In genomic region chr5:157917909-157918809, GRCh38 we compare ENCODE assay signal across 8 cellular contexts. TPM values are rescaled to one million over a fixed set of nuclear protein-coding genes. Genes with fewer than 3 reads are reported as not detected.
DNase-seq lines count a peak whose midpoint lies in the region; ATAC-seq and TF ChIP-seq lines count a peak whose summit lies in the region.

No MANE protein-coding gene starts in this region.

- H3K36me3 ChIP-seq in SK-N-MC (ENCODE audit: insufficient read depth, low read length) (no peaks in the 10 kb centered on the region), right atrium auricular region (no peaks in the 10 kb centered on the region), spleen (no peaks in the 10 kb centered on the region)

- DNase-seq in AG09309 (ENCODE audit: low read depth) (peak; percentile 67), HT1080 (ENCODE audit: low read depth) (peak; percentile 66), SK-N-MC (ENCODE audit: low read depth, low spot score) (peak; percentile 86), right atrium auricular region (ENCODE audit: low spot score) (peak; percentile 65), spleen (peak; percentile 78), inferior parietal cortex (ENCODE audit: extremely low spot score) (no peak)

- no peaks in the 10 kb centered on the region for H3K27me3 Mint-ChIP-seq in activated naive CD4-positive, alpha-beta T cell treated with anti-CD3 and anti-CD28 coated beads, Interleukin-2, amount 50 U/mL, for 24 hours

- 62 to 78% (median 69%) methylated on average over 8 of the region's 8 CpGs for WGBS in spleen, 5 donors

- H3K27ac Mint-ChIP-seq in activated naive CD4-positive, alpha-beta T cell treated with anti-CD3 and anti-CD28 coated beads, Interleukin-2, amount 50 U/mL, for 24 hours: peak overlapping the region; percentile 52

- peak; percentile 54 for ATAC-seq in GM18861 (IDR thresholded peaks at IDR 0.05; ENCODE audit: unreplicated experiment)

- peak overlapping the region; percentile 32 for H3K4me3 Mint-ChIP-seq in activated naive CD4-positive, alpha-beta T cell treated with anti-CD3 and anti-CD28 coated beads, Interleukin-2, amount 50 U/mL, for 24 hours

- H3K27me3 ChIP-seq in right atrium auricular region: no peaks in the 10 kb centered on the region
- H3K27me3 ChIP-seq in spleen (replicated peaks in 1 of 7): no peaks in the 10 kb centered on the region

- H3K9me3 Mint-ChIP-seq in activated naive CD4-positive, alpha-beta T cell treated with anti-CD3 and anti-CD28 coated beads, Interleukin-2, amount 50 U/mL, for 24 hours: no peaks in the 10 kb centered on the region

- H3K4me1 ChIP-seq in right atrium auricular region: peaks cover 0 to 50% of the 10 kb centered on the region in 2 donors
- peaks cover 3 to 29% (median 24%) of the 10 kb centered on the region in 6 donors for H3K4me1 ChIP-seq in spleen

- H3K9me3 ChIP-seq in SK-N-MC (ENCODE audit: low read depth, low read length) (no peaks in the 10 kb centered on the region), right atrium auricular region (no peaks in the 10 kb centered on the region), spleen (no peaks in the 10 kb centered on the region)

- no peaks in the 10 kb centered on the region for H3K36me3 Mint-ChIP-seq in activated naive CD4-positive, alpha-beta T cell treated with anti-CD3 and anti-CD28 coated beads, Interleukin-2, amount 50 U/mL, for 24 hours

- intact Hi-C loops in spleen (cut with DNase I; ENCODE audit: low total_unique reads): no loop called here

- peak; percentile 70 for TF ChIP-seq CTCF in AG09309 (IDR thresholded peaks at IDR 0.05; ENCODE audit: control insufficient read depth, insufficient read depth, low read depth, low read length, missing control alignments)
- peak in 1 of 2 donors; percentile 63 for TF ChIP-seq CTCF in right atrium auricular region (IDR thresholded peaks at IDR 0.05)
- TF ChIP-seq CTCF in spleen (IDR thresholded peaks at IDR 0.05 in 8 of 11, conservative IDR thresholded peaks at IDR 0.05 in 3 of 11): peak in 7 of 11 experiments; percentile 28 to 50 (median 35)

- peaks cover 27% of the 10 kb centered on the region for H3K4me1 Mint-ChIP-seq in activated naive CD4-positive, alpha-beta T cell treated with anti-CD3 and anti-CD28 coated beads, Interleukin-2, amount 50 U/mL, for 24 hours

- peak overlapping the region; percentile 97 for H3K27ac ChIP-seq in SK-N-MC
- peak overlapping the region in 1 of 2 donors; percentile 6 for H3K27ac ChIP-seq in right atrium auricular region
- H3K27ac ChIP-seq in spleen: peak overlapping the region in 2 of 8 donors; percentile 44 to 66

- H3K4me3 ChIP-seq in AG09309 (ENCODE audit: control insufficient read depth, low read depth, low read length) (no peak overlapping the region), SK-N-MC (peak overlapping the region; percentile 60), right atrium auricular region (no peak overlapping the region), spleen (no peak overlapping the region)

- peak overlapping the region; percentile 49 for H3K9ac ChIP-seq in SK-N-MC (ENCODE audit: insufficient read length)

- no peak for TF ChIP-seq POLR2A in spleen (IDR thresholded peaks at IDR 0.05)

RNA-seq across cellular contexts. Expression of gene CLINT1, which starts 59.2 kb away (rescaled TPM):
- total RNA-seq in HT1080 (2014; rRNA removed; shearing (Covaris generic)): 76.8 and 95.5 TPM in 2 replicates
- 45.3 and 47.8 TPM in 2 replicates for polyA plus RNA-seq in HT1080 (2015; cell fraction: cytosol; rRNA removed)
- 110 and 118 TPM in 2 replicates for polyA plus RNA-seq in HT1080 (2015; cell fraction: nucleus; rRNA removed)
- total RNA-seq in right atrium auricular region: 10 to 100 TPM; 76.3 to 83.6 TPM
- 100 to 1,000 TPM in 3 of 7 donors, 10 to 100 TPM in 4; 54.7 to 130 (median 68.7) TPM for total RNA-seq in spleen
- 10 to 100 TPM; 26.7 to 29.4 (median 28.3) TPM for polyA plus RNA-seq in spleen
